8 cellular contexts compared by ENCODE assay signal in genomic region chr12:113299619-113300237, GRCh38. TPM values are rescaled to one million over a fixed set of nuclear protein-coding genes. Genes with fewer than 3 reads are reported as not detected.
DNase-seq lines count a peak whose midpoint lies in the region; ATAC-seq and TF ChIP-seq lines count a peak whose summit lies in the region.

No MANE protein-coding gene starts in this region.

- H3K79me2 ChIP-seq in mesendoderm (ENCODE audit: control insufficient read depth, insufficient read depth, low read length) = no peaks in the 10 kb centered on the region

- no peak overlapping the region for H3K27ac ChIP-seq in mesendoderm (ENCODE audit: low read depth, low read length)

- H3K18ac ChIP-seq in mesendoderm (ENCODE audit: low read length) = no peak overlapping the region

- H3K23ac ChIP-seq in mesendoderm (ENCODE audit: low read length) = no peak overlapping the region

- peaks cover 0 to 3% of the 10 kb centered on the region in 2 donors for H3K4me1 Mint-ChIP-seq in effector memory CD8-positive, alpha-beta T cell (ENCODE audit: low read depth in 2 of 2)
- H3K4me1 Mint-ChIP-seq in natural killer cell treated with Interleukin-12 subunit alpha and Interleukin-12 subunit beta and Interleukin-15 and Interleukin-18, amount 100 ng/mL, for 72 hours (ENCODE audit: low read depth in 2 of 2) = peaks cover 7 to 10% of the 10 kb centered on the region in 2 donors

- H3K56ac ChIP-seq in mesendoderm (ENCODE audit: low read length) = peak overlapping the region; percentile 67

- POLR2A ChIA-PET in BJ (lab: Charles Lee) = no interaction called here

- peaks cover 3% of the 10 kb centered on the region for H3K4me1 ChIP-seq in mesendoderm (ENCODE audit: control insufficient read depth, low read depth, low read length)

- ATAC-seq in effector memory CD8-positive, alpha-beta T cell (replicated peaks) = no peak
- no peak for ATAC-seq in natural killer cell treated with Interleukin-12 subunit alpha and Interleukin-12 subunit beta and Interleukin-15 and Interleukin-18, amount 100 ng/mL, for 72 hours
- no peak for ATAC-seq in HG03097 (IDR thresholded peaks at IDR 0.05; ENCODE audit: low FRiP score, unreplicated experiment)

- H3K4me3 Mint-ChIP-seq in effector memory CD8-positive, alpha-beta T cell = no peak overlapping the region
- H3K4me3 Mint-ChIP-seq in natural killer cell treated with Interleukin-12 subunit alpha and Interleukin-12 subunit beta and Interleukin-15 and Interleukin-18, amount 100 ng/mL, for 72 hours = no peak overlapping the region

- no peaks in the 10 kb centered on the region for H3K9me3 Mint-ChIP-seq in effector memory CD8-positive, alpha-beta T cell
- H3K9me3 Mint-ChIP-seq in natural killer cell treated with Interleukin-12 subunit alpha and Interleukin-12 subunit beta and Interleukin-15 and Interleukin-18, amount 100 ng/mL, for 72 hours = no peaks in the 10 kb centered on the region

- DNase-seq in BJ (ENCODE audit: low read depth) (peak; percentile 45), M059J (ENCODE audit: low read depth) (peak; percentile 94), mesendoderm (peak; percentile 96), activated gamma-delta T cell (lab: John Stamatoyannopoulos, UW) (no peak), OCI-M2 (lab: John Stamatoyannopoulos, UW; ENCODE audit: unreplicated experiment) (no peak)
- DNase-seq in effector memory CD8-positive, alpha-beta T cell = no peak
- DNase-seq in natural killer cell treated with Interleukin-12 subunit alpha and Interleukin-12 subunit beta and Interleukin-15 and Interleukin-18, amount 100 ng/mL, for 72 hours (ENCODE audit: low spot score) = no peak

- no peak overlapping the region for H3K4me2 ChIP-seq in mesendoderm (ENCODE audit: low read length)

- H2BK120ac ChIP-seq in mesendoderm (ENCODE audit: low read depth, low read length) = no peak overlapping the region

- H3K36me3 Mint-ChIP-seq in effector memory CD8-positive, alpha-beta T cell (ENCODE audit: insufficient read depth) = peaks cover 21% of the 10 kb centered on the region
- H3K36me3 Mint-ChIP-seq in natural killer cell treated with Interleukin-12 subunit alpha and Interleukin-12 subunit beta and Interleukin-15 and Interleukin-18, amount 100 ng/mL, for 72 hours = no peaks in the 10 kb centered on the region

- H3K36me3 ChIP-seq in BJ (ENCODE audit: control insufficient read depth, insufficient read depth, low read length) (peaks cover 21% of the 10 kb centered on the region), mesendoderm (ENCODE audit: control insufficient read depth, insufficient read depth, low read length) (no peaks in the 10 kb centered on the region)

- H3K27me3 Mint-ChIP-seq in effector memory CD8-positive, alpha-beta T cell = no peaks in the 10 kb centered on the region
- no peaks in the 10 kb centered on the region for H3K27me3 Mint-ChIP-seq in natural killer cell treated with Interleukin-12 subunit alpha and Interleukin-12 subunit beta and Interleukin-15 and Interleukin-18, amount 100 ng/mL, for 72 hours

- H3K9ac ChIP-seq in mesendoderm (ENCODE audit: low read length) = no peak overlapping the region

- H3K4me3 ChIP-seq in BJ (ENCODE audit: low read depth, low read length) (no peak overlapping the region), mesendoderm (ENCODE audit: low read length) (no peak overlapping the region)

- no peaks in the 10 kb centered on the region for H3K79me1 ChIP-seq in mesendoderm (ENCODE audit: low read length)

- no peak overlapping the region for H3K4ac ChIP-seq in mesendoderm (ENCODE audit: low read depth, low read length)

- peak overlapping the region; percentile 38 to 65 for H3K27ac Mint-ChIP-seq in effector memory CD8-positive, alpha-beta T cell
- no peak overlapping the region for H3K27ac Mint-ChIP-seq in natural killer cell treated with Interleukin-12 subunit alpha and Interleukin-12 subunit beta and Interleukin-15 and Interleukin-18, amount 100 ng/mL, for 72 hours

- H3K27me3 ChIP-seq in BJ (ENCODE audit: control insufficient read depth, insufficient read depth, low read length) (no peaks in the 10 kb centered on the region), mesendoderm (ENCODE audit: insufficient read depth, low read length, poor library complexity) (no peaks in the 10 kb centered on the region)

- H4K8ac ChIP-seq in mesendoderm (ENCODE audit: low read depth, low read length) = no peak overlapping the region

- TF ChIP-seq CTCF in BJ (IDR thresholded peaks at IDR 0.05; ENCODE audit: insufficient read depth, low read depth, low read length) = no peak

- H2AK5ac ChIP-seq in mesendoderm (ENCODE audit: low read length) = no peak overlapping the region

- CTCF ChIA-PET in BJ (lab: Yijun Ruan, JAX) = interaction anchor here (0.7 to 1.5 kb wide), 4 partner anchors 9 to 112 kb away, joined by 3 to 4 read pairs (median 4); no protein-coding TSS in a partner anchor

- H2BK5ac ChIP-seq in mesendoderm (ENCODE audit: low read length) = no peak overlapping the region

- no peak overlapping the region for H4K5ac ChIP-seq in mesendoderm (ENCODE audit: low read length)

- no peak overlapping the region for H2BK15ac ChIP-seq in mesendoderm (replicated peaks; ENCODE audit: low read depth)

- no CpG with 5 or more reads among the region's 14 CpGs for WGBS in mesendoderm (ENCODE audit: extremely low coverage, insufficient coverage, low lambda C conversion rate)

RNA-seq across cellular contexts. Expression of gene SLC8B1, which starts 35.2 kb away (rescaled TPM):
- 14.4 and 27.3 TPM in 2 replicates for polyA plus RNA-seq in BJ (2011; rRNA removed)
- polyA minus RNA-seq in BJ (2011; rRNA and poly(A)+ RNA removed) = 22.7 and 23.2 TPM in 2 replicates
- total RNA-seq in M059J (2014; rRNA removed; shearing (Covaris generic)) = 8.0 and 12.8 TPM in 2 replicates
- polyA plus RNA-seq in mesendoderm (2013, experiment 1 of 2) = 4.0 TPM
- 4.3 TPM for polyA plus RNA-seq in mesendoderm (2013, experiment 2 of 2)
- total RNA-seq in natural killer cell treated with Interleukin-12 subunit alpha and Interleukin-12 subunit beta and Interleukin-15 and Interleukin-18, amount 100 ng/mL, for 72 hours = 10 to 100 TPM; 19.9 to 28.3 TPM

RNA-seq across cellular contexts. Expression of gene PLBD2, which starts 58.7 kb away (rescaled TPM):
- 20.1 and 30.9 TPM in 2 replicates for polyA plus RNA-seq in BJ (2011; rRNA removed)
- polyA minus RNA-seq in BJ (2011; rRNA and poly(A)+ RNA removed) = 24.3 and 34.9 TPM in 2 replicates
- total RNA-seq in M059J (2014; rRNA removed; shearing (Covaris generic)) = 14.3 and 22.8 TPM in 2 replicates
- 22.8 TPM for polyA plus RNA-seq in mesendoderm (2013, experiment 1 of 2)
- 22.1 TPM for polyA plus RNA-seq in mesendoderm (2013, experiment 2 of 2)
- total RNA-seq in natural killer cell treated with Interleukin-12 subunit alpha and Interleukin-12 subunit beta and Interleukin-15 and Interleukin-18, amount 100 ng/mL, for 72 hours = 10 to 100 TPM; 23.2 to 26.8 TPM

Comparison
In these comparisons a context has a peak if more than half of its experiments do, and no peak if none do; other contexts are left out.
1. DNase-seq: peak in BJ (single experiment), M059J (single experiment) and mesendoderm (single experiment); none in effector memory CD8-positive, alpha-beta T cell (0 of 3), natural killer cell treated with Interleukin-12 subunit alpha and Interleukin-12 subunit beta and Interleukin-15 and Interleukin-18, amount 100 ng/mL, for 72 hours (single experiment), activated gamma-delta T cell (single experiment) and OCI-M2 (single experiment).
2. H3K27ac Mint-ChIP-seq: peak in effector memory CD8-positive, alpha-beta T cell (2 of 2); none in natural killer cell treated with Interleukin-12 subunit alpha and Interleukin-12 subunit beta and Interleukin-15 and Interleukin-18, amount 100 ng/mL, for 72 hours (0 of 2).